8 cellular contexts compared by ENCODE assay signal in genomic region chr11:124800226-124800929, GRCh38. TPM values are rescaled to one million over a fixed set of nuclear protein-coding genes. Genes with fewer than 3 reads are reported as not detected.
DNase-seq lines count a peak whose midpoint lies in the region; ATAC-seq and TF ChIP-seq lines count a peak whose summit lies in the region.

Gene MSANTD2 (minus strand): TSS chr11:124800406. CDS start chr11:124800380, 26 bp downstream.

- peaks cover 0 to 14% of the 10 kb centered on the region in 2 donors for H3K27me3 ChIP-seq in left lung

- H3K4me1 ChIP-seq in left lung: peaks cover 11 to 31% of the 10 kb centered on the region in 2 donors

- H3K27me3 Mint-ChIP-seq in activated CD4-positive, alpha-beta T cell treated with anti-CD3 and anti-CD28 coated beads, Interleukin-2, amount 10 ng/mL, durations not matched to agents 7 days and 5 days: no peaks in the 10 kb centered on the region

- no peaks in the 10 kb centered on the region for H3K9me3 Mint-ChIP-seq in activated CD4-positive, alpha-beta T cell treated with anti-CD3 and anti-CD28 coated beads, Interleukin-2, amount 10 ng/mL, durations not matched to agents 7 days and 5 days

- POLR2A ChIA-PET in activated CD4-positive, alpha-beta T cell treated with anti-CD3 and anti-CD28 coated beads, Interleukin-2, amount 10 ng/mL, durations not matched to agents 7 days and 5 days (lab: Charles Lee): interaction anchor here (0.6 kb wide), 2 partner anchors 37 to 129 kb away, joined by 4 to 5 read pairs; no protein-coding TSS in a partner anchor

- H3K36me3 Mint-ChIP-seq in activated CD4-positive, alpha-beta T cell treated with anti-CD3 and anti-CD28 coated beads, Interleukin-2, amount 10 ng/mL, durations not matched to agents 7 days and 5 days (ENCODE audit: low read depth): no peaks in the 10 kb centered on the region

- TF ChIP-seq CTCF in AG09319 (IDR thresholded peaks at IDR 0.05; ENCODE audit: low read depth, low read length) (no peak), left lung (IDR thresholded peaks at IDR 0.05) (no peak)

- CTCF ChIA-PET in activated CD4-positive, alpha-beta T cell treated with anti-CD3 and anti-CD28 coated beads, Interleukin-2, amount 10 ng/mL, durations not matched to agents 7 days and 5 days (lab: Charles Lee): interaction anchor here (0.8 to 2.7 kb wide), 6 partner anchors 10 to 76 kb away, joined by 3 to 12 read pairs (median 5); no protein-coding TSS in a partner anchor

- no peaks in the 10 kb centered on the region for H3K9me3 ChIP-seq in left lung

- DNase-seq in AG09319 (ENCODE audit: extremely low read depth, low read depth): peak; percentile 29
- DNase-seq in NCI-H510A (lab: John Stamatoyannopoulos, UW): peak; percentile 46
- DNase-seq in activated CD4-positive, alpha-beta T cell treated with anti-CD3 and anti-CD28 coated beads, Interleukin-2, amount 10 ng/mL, durations not matched to agents 7 days and 5 days: peak; percentile 76
- peak; percentile 87 for DNase-seq in dedifferentiated amniotic fluid mesenchymal stem cell (ENCODE audit: extremely low spot score)
- peak; percentile 82 to 96 for DNase-seq in left lung
- peak; percentile 71 to 77 for DNase-seq in stimulated activated CD4-positive, alpha-beta T cell treated with anti-CD3 and anti-CD28 coated beads, Interleukin-2, amount 100 ng/mL, for 48 hours

- peak within 1 kb of the TSS; percentile 97 to 99 for H3K27ac ChIP-seq in left lung

- H3K4me1 Mint-ChIP-seq in activated CD4-positive, alpha-beta T cell treated with anti-CD3 and anti-CD28 coated beads, Interleukin-2, amount 10 ng/mL, durations not matched to agents 7 days and 5 days: peaks cover 34% of the 10 kb centered on the region

- no peaks in the 10 kb centered on the region for H3K36me3 ChIP-seq in left lung

- peak within 1 kb of the TSS; percentile 87 to 93 for H3K4me3 ChIP-seq in left lung

- ATAC-seq in GM18907 (IDR thresholded peaks at IDR 0.05; ENCODE audit: unreplicated experiment) (peak; percentile 92), HG03135 (IDR thresholded peaks at IDR 0.05; ENCODE audit: unreplicated experiment) (peak; percentile 91), left lung (peak; percentile 95)

- peak within 1 kb of the TSS; percentile 94 for H3K27ac Mint-ChIP-seq in activated CD4-positive, alpha-beta T cell treated with anti-CD3 and anti-CD28 coated beads, Interleukin-2, amount 10 ng/mL, durations not matched to agents 7 days and 5 days

- peak within 1 kb of the TSS; percentile 86 for H3K4me3 Mint-ChIP-seq in activated CD4-positive, alpha-beta T cell treated with anti-CD3 and anti-CD28 coated beads, Interleukin-2, amount 10 ng/mL, durations not matched to agents 7 days and 5 days

- intact Hi-C loops in left lung (cut with DNase I): no loop called here

RNA-seq across cellular contexts. Expression of gene MSANTD2, which starts in this region (rescaled TPM):
- total RNA-seq in activated CD4-positive, alpha-beta T cell treated with anti-CD3 and anti-CD28 coated beads, Interleukin-2, amount 10 ng/mL, durations not matched to agents 7 days and 5 days: 10 to 100 TPM in 1 of 2 experiments, 1 to 10 TPM in 1; 9.5 to 10.5 TPM
- 10 to 100 TPM in 1 of 2 donors, 1 to 10 TPM in 1; 9.4 to 12.2 TPM for total RNA-seq in left lung

Comparison
In these comparisons a context has a peak if more than half of its experiments do, and no peak if none do; other contexts are left out.
1. Peak in every context shown above with its lines: DNase-seq, ATAC-seq, H3K4me3 ChIP-seq and H3K27ac ChIP-seq.
2. DNase-seq: peak in every context shown above with its lines; median percentile 89 in left lung; 87 in dedifferentiated amniotic fluid mesenchymal stem cell; 76 in activated CD4-positive, alpha-beta T cell treated with anti-CD3 and anti-CD28 coated beads, Interleukin-2, amount 10 ng/mL, durations not matched to agents 7 days and 5 days; 74 in stimulated activated CD4-positive, alpha-beta T cell treated with anti-CD3 and anti-CD28 coated beads, Interleukin-2, amount 100 ng/mL, for 48 hours; 46 in NCI-H510A; 29 in AG09319.